In genomic region chr12:107337354-107338095, GRCh38 we compare ENCODE assay signal across 12 cellular contexts.
DNase-seq lines count a peak whose midpoint lies in the region; ATAC-seq, FAIRE-seq and TF ChIP-seq lines count a peak whose summit lies in the region.
"Had no signal": no experiment of that assay in that cellular context is flagged by ENCODE, and none has a peak within 500 bp of the region (broad histone marks: within the 10 kb centered on the region; RNA-seq: fewer than 3 reads in every experiment).

No MANE protein-coding gene starts in this region.

- H3K36me3 Mint-ChIP-seq in CD14-positive monocyte, result peaks cover 2 to 3% of the 10 kb centered on the region in 2 donors
- H3K36me3 Mint-ChIP-seq in activated T-helper 1 cell treated with anti-CD3 and anti-CD28 coated beads, Interleukin-12 subunit alpha, Interleukin-12 subunit beta, Interleukin-2, Interleukin-4 antibody, amounts not matched to agents 30 ng/mL and 10 ng/mL and 1 ng/mL, durations not matched to agents 14 hours and 24 hours and 36 hours (ENCODE audit: low read depth), result peaks cover 36% of the 10 kb centered on the region

- H3K9me3 ChIP-seq in keratinocyte (ENCODE audit: control insufficient read depth, low read depth, low read length), result no peaks in the 10 kb centered on the region
- H3K9me3 ChIP-seq in osteoblast (ENCODE audit: low read depth, low read length), result no peaks in the 10 kb centered on the region
- H3K9me3 ChIP-seq in heart right ventricle, result no peaks in the 10 kb centered on the region

- H3K27ac ChIP-seq in keratinocyte (ENCODE audit: control insufficient read depth, insufficient read depth, low read length) (peak overlapping the region; percentile 70), osteoblast (ENCODE audit: low read depth, low read length) (no peak overlapping the region), heart right ventricle (no peak overlapping the region)

- peaks cover 26% of the 10 kb centered on the region for H3K4me1 Mint-ChIP-seq in CD14-positive monocyte
- H3K4me1 Mint-ChIP-seq in activated T-helper 1 cell treated with anti-CD3 and anti-CD28 coated beads, Interleukin-12 subunit alpha, Interleukin-12 subunit beta, Interleukin-2, Interleukin-4 antibody, amounts not matched to agents 30 ng/mL and 10 ng/mL and 1 ng/mL, durations not matched to agents 14 hours and 24 hours and 36 hours (ENCODE audit: low read depth), result peaks cover 55% of the 10 kb centered on the region

- DNase-seq in CD14-positive monocyte (ENCODE audit: low spot score) (peak; percentile 56), ELR (ENCODE audit: low read depth) (peak; percentile 92), keratinocyte (ENCODE audit: low read depth, low spot score) (no peak), dedifferentiated amniotic fluid mesenchymal stem cell (ENCODE audit: extremely low spot score) (no peak), osteoblast (ENCODE audit: insufficient read length, low spot score, missing footprints) (no peak), heart right ventricle (no peak)
- no peak for DNase-seq in activated T-helper 1 cell treated with anti-CD3 and anti-CD28 coated beads, Interleukin-12 subunit alpha, Interleukin-12 subunit beta, Interleukin-2, Interleukin-4 antibody, amounts not matched to agents 30 ng/mL and 10 ng/mL and 1 ng/mL, durations not matched to agents 14 hours and 24 hours and 36 hours (ENCODE audit: low spot score)
- DNase-seq: activated CD4-positive, alpha-beta T cell treated with anti-CD3 and anti-CD28 coated beads, Interleukin-2, amount 50 U/mL, for 1 hour; HCEC 1CT; immature natural killer cell; NCI-H2171 treated with DMSO at 0.1 percent for 48 hours had no signal

- H3K4me1 ChIP-seq in keratinocyte (ENCODE audit: control insufficient read depth, extremely low read depth, insufficient read depth, low read length), result peaks cover 26% of the 10 kb centered on the region
- H3K4me1 ChIP-seq in osteoblast (ENCODE audit: insufficient read depth, low read length), result no peaks in the 10 kb centered on the region
- H3K4me1 ChIP-seq in heart right ventricle, result no peaks in the 10 kb centered on the region

- 79 to 87% methylated on average over 9 of the region's 9 CpGs for WGBS in heart right ventricle, 2 donors

- peak overlapping the region; percentile 31 for H3K9ac ChIP-seq in keratinocyte (ENCODE audit: control insufficient read depth, extremely low read depth, insufficient read depth, low read length)

- no peak overlapping the region for H3K4me3 Mint-ChIP-seq in CD14-positive monocyte
- no peak overlapping the region for H3K4me3 Mint-ChIP-seq in activated T-helper 1 cell treated with anti-CD3 and anti-CD28 coated beads, Interleukin-12 subunit alpha, Interleukin-12 subunit beta, Interleukin-2, Interleukin-4 antibody, amounts not matched to agents 30 ng/mL and 10 ng/mL and 1 ng/mL, durations not matched to agents 14 hours and 24 hours and 36 hours
- H3K4me3 Mint-ChIP-seq: immature natural killer cell had no signal

- TF ChIP-seq CTCF in CD14-positive monocyte (IDR thresholded peaks at IDR 0.05) (no peak), keratinocyte (optimal IDR thresholded peaks at IDR 0.05 in 1 of 3, IDR thresholded peaks at IDR 0.05 in 1 of 3, conservative IDR thresholded peaks at IDR 0.05 in 1 of 3; ENCODE audit: extremely low read depth in 1 of 3, insufficient read depth in 2 of 3, low read length in 3 of 3) (no peak), osteoblast (IDR thresholded peaks at IDR 0.05; ENCODE audit: extremely low read depth, low read depth, low read length) (no peak), heart right ventricle (IDR thresholded peaks at IDR 0.05) (no peak)

- H3K4me2 ChIP-seq in keratinocyte (ENCODE audit: control insufficient read depth, extremely low read depth, insufficient read depth, low read depth, low read length) (peak overlapping the region; percentile 53), osteoblast (ENCODE audit: insufficient read depth, low read length) (no peak overlapping the region)

- dilution Hi-C loops in keratinocyte (cut with MboI; ENCODE audit: extremely low pct_ligation_motif_present, low sequenced_read_pairs), result no loop called here

- H2AFZ ChIP-seq in keratinocyte (ENCODE audit: control insufficient read depth, low read length) (no peak overlapping the region), osteoblast (ENCODE audit: low read length) (no peak overlapping the region)

- peak; percentile 99 for FAIRE-seq in keratinocyte (lab: Jason Lieb, UNC)
- FAIRE-seq: frontal cortex had no signal

- peak overlapping the region in 2 of 7 donors; percentile 33 to 47 for H3K27ac Mint-ChIP-seq in CD14-positive monocyte
- H3K27ac Mint-ChIP-seq in activated T-helper 1 cell treated with anti-CD3 and anti-CD28 coated beads, Interleukin-12 subunit alpha, Interleukin-12 subunit beta, Interleukin-2, Interleukin-4 antibody, amounts not matched to agents 30 ng/mL and 10 ng/mL and 1 ng/mL, durations not matched to agents 14 hours and 24 hours and 36 hours, result peak overlapping the region; percentile 22
- H3K27ac Mint-ChIP-seq: immature natural killer cell had no signal

- H3K9me1 ChIP-seq in keratinocyte (ENCODE audit: control insufficient read depth, extremely low read depth, insufficient read depth, low read length), result no peaks in the 10 kb centered on the region

- H4K20me1 ChIP-seq in keratinocyte (ENCODE audit: control insufficient read depth, extremely low read depth, insufficient read depth, low read length) (no peaks in the 10 kb centered on the region), osteoblast (ENCODE audit: insufficient read depth, low read length) (no peaks in the 10 kb centered on the region)

- H3K27me3 Mint-ChIP-seq in CD14-positive monocyte (ENCODE audit: low read depth in 3 of 3), result peaks cover 0 to 7% (median 3%) of the 10 kb centered on the region in 3 donors
- H3K27me3 Mint-ChIP-seq in activated T-helper 1 cell treated with anti-CD3 and anti-CD28 coated beads, Interleukin-12 subunit alpha, Interleukin-12 subunit beta, Interleukin-2, Interleukin-4 antibody, amounts not matched to agents 30 ng/mL and 10 ng/mL and 1 ng/mL, durations not matched to agents 14 hours and 24 hours and 36 hours (ENCODE audit: insufficient read depth), result no peaks in the 10 kb centered on the region

- no peaks in the 10 kb centered on the region for H3K27me3 ChIP-seq in keratinocyte (ENCODE audit: control insufficient read depth, extremely low read depth, insufficient read depth, low read length)
- peaks cover 30% of the 10 kb centered on the region for H3K27me3 ChIP-seq in osteoblast (ENCODE audit: insufficient read depth, low read length)
- H3K27me3 ChIP-seq in heart right ventricle, result peaks cover 0 to 19% (median 0%) of the 10 kb centered on the region in 7 donors

- H3K4me3 ChIP-seq in keratinocyte (ENCODE audit: control insufficient read depth in 2 of 3, extremely low read depth in 1 of 3, insufficient read depth in 2 of 3, low read depth in 1 of 3, low read length in 3 of 3), result no peak overlapping the region
- H3K4me3 ChIP-seq in osteoblast (ENCODE audit: insufficient read depth, low read length), result no peak overlapping the region
- no peak overlapping the region for H3K4me3 ChIP-seq in heart right ventricle

- H3K36me3 ChIP-seq in keratinocyte (ENCODE audit: control insufficient read depth in 2 of 2, extremely low read depth in 1 of 2, insufficient read depth in 2 of 2, low read length in 2 of 2) (no peaks in the 10 kb centered on the region), osteoblast (ENCODE audit: insufficient read depth, low read length) (no peaks in the 10 kb centered on the region), heart right ventricle (no peaks in the 10 kb centered on the region)

- H3K9me3 Mint-ChIP-seq in CD14-positive monocyte, result peaks cover 3 to 9% (median 6%) of the 10 kb centered on the region in 7 donors
- no peaks in the 10 kb centered on the region for H3K9me3 Mint-ChIP-seq in activated T-helper 1 cell treated with anti-CD3 and anti-CD28 coated beads, Interleukin-12 subunit alpha, Interleukin-12 subunit beta, Interleukin-2, Interleukin-4 antibody, amounts not matched to agents 30 ng/mL and 10 ng/mL and 1 ng/mL, durations not matched to agents 14 hours and 24 hours and 36 hours

- H3K79me2 ChIP-seq in keratinocyte (ENCODE audit: control insufficient read depth, insufficient read depth, low read length) (peaks cover 4% of the 10 kb centered on the region), osteoblast (ENCODE audit: insufficient read depth, low read length) (no peaks in the 10 kb centered on the region)

- intact Hi-C loops in CD14-positive monocyte (cut with micrococcal nuclease), result no loop called here
- intact Hi-C loops in activated T-helper 1 cell treated with anti-CD3 and anti-CD28 coated beads, Interleukin-12 subunit alpha, Interleukin-12 subunit beta, Interleukin-2, Interleukin-4 antibody, amounts not matched to agents 30 ng/mL and 10 ng/mL and 1 ng/mL, durations not matched to agents 14 hours and 24 hours and 36 hours (cut with micrococcal nuclease), result loop anchor here (1.0 kb wide), 1 partner anchor 8 kb away; no protein-coding TSS in a partner anchor
- intact Hi-C loops in heart right ventricle (cut with DNase I), result no loop called here

- no peak for ATAC-seq in heart right ventricle

Comparison
In these comparisons a context has a peak if more than half of its experiments do, and no peak if none do; other contexts are left out.
1. DNase-seq: peak in CD14-positive monocyte (single experiment) and ELR (single experiment); none in activated T-helper 1 cell treated with anti-CD3 and anti-CD28 coated beads, Interleukin-12 subunit alpha, Interleukin-12 subunit beta, Interleukin-2, Interleukin-4 antibody, amounts not matched to agents 30 ng/mL and 10 ng/mL and 1 ng/mL, durations not matched to agents 14 hours and 24 hours and 36 hours (single experiment), keratinocyte (single experiment), dedifferentiated amniotic fluid mesenchymal stem cell (single experiment), osteoblast (single experiment) and heart right ventricle (0 of 2).